1 cellular context compared by ENCODE assay signal in the genomic region with DNA sequence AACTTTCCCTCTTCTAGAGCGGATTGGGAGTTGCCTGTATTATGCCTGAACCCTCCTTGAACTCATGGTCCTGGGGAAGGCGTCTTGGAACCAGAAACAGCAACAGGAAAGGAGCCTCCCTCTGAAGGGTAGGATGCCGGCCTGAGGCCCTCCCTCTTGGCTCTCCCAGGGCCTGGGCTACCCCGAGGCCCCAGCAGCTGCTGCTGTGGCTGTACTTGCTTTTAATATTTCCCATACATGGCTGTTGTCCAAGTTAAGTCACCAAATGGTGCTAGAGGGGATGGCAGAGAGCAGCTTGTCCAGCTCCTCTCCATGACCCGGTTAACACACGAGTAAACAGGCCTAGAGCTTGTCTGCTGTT.
TF ChIP-seq lines count a peak whose summit lies in the region.

No MANE protein-coding gene starts in this region.

TF ChIP-seq in IMR-90, 13 proteins besides CTCF, POLR2A, EP300 and RAD21:
- TF ChIP-seq CHD1 (IDR thresholded peaks at IDR 0.05; ENCODE audit: low read depth, low read length) (no peak), MAZ (IDR thresholded peaks at IDR 0.05; ENCODE audit: borderline replicate concordance, low read depth, low read length) (no peak), MXI1 (IDR thresholded peaks at IDR 0.05; ENCODE audit: borderline replicate concordance, low read depth, low read length) (no peak), MAFK (IDR thresholded peaks at IDR 0.05; ENCODE audit: low read depth, low read length) (no peak), BHLHE40 (IDR thresholded peaks at IDR 0.05; ENCODE audit: low read depth, low read length) (no peak), SMC3 (IDR thresholded peaks at IDR 0.05; ENCODE audit: low read depth, low read length) (no peak)
- TF ChIP-seq, protein P1, sequence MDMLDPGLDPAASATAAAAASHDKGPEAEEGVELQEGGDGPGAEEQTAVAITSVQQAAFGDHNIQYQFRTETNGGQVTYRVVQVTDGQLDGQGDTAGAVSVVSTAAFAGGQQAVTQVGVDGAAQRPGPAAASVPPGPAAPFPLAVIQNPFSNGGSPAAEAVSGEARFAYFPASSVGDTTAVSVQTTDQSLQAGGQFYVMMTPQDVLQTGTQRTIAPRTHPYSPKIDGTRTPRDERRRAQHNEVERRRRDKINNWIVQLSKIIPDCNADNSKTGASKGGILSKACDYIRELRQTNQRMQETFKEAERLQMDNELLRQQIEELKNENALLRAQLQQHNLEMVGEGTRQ (IDR thresholded peaks at IDR 0.05; ENCODE audit: low read depth, low read length) = no peak
- TF ChIP-seq, protein P2, sequence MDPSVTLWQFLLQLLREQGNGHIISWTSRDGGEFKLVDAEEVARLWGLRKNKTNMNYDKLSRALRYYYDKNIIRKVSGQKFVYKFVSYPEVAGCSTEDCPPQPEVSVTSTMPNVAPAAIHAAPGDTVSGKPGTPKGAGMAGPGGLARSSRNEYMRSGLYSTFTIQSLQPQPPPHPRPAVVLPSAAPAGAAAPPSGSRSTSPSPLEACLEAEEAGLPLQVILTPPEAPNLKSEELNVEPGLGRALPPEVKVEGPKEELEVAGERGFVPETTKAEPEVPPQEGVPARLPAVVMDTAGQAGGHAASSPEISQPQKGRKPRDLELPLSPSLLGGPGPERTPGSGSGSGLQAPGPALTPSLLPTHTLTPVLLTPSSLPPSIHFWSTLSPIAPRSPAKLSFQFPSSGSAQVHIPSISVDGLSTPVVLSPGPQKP (IDR thresholded peaks at IDR 0.05; ENCODE audit: borderline replicate concordance, low read depth, low read length) = no peak
